20 cellular contexts compared by ENCODE assay signal in genomic region chr14:64818151-64818550, GRCh38.
DNase-seq lines count a peak whose midpoint lies in the region; ATAC-seq, FAIRE-seq and TF ChIP-seq lines count a peak whose summit lies in the region.
"Had no signal": no experiment of that assay in that cellular context is flagged by ENCODE, and none has a peak within 500 bp of the region (broad histone marks: within the 10 kb centered on the region; RNA-seq: fewer than 3 reads in every experiment).

No MANE protein-coding gene starts in this region.

- no peak for TF ChIP-seq POLR2A in A549 (IDR thresholded peaks at IDR 0.05; ENCODE audit: low read length)

- H2BK5ac ChIP-seq in H9 (ENCODE audit: insufficient read length, low read length): no peak overlapping the region

- no peak overlapping the region for H2BK15ac ChIP-seq in H9 (ENCODE audit: low read depth, low read length)

- TF ChIP-seq EP300 in A549 (IDR thresholded peaks at IDR 0.05): no peak

- H3K4me3 ChIP-seq in A549 (no peak overlapping the region), psoas muscle (no peak overlapping the region)
- H3K4me3 ChIP-seq: GM23248 had no signal

- H3K27me3 Mint-ChIP-seq in H9 (ENCODE audit: low read depth): peaks cover 14% of the 10 kb centered on the region
- no peaks in the 10 kb centered on the region for H3K27me3 Mint-ChIP-seq in chondrocyte (ENCODE audit: low read depth)

- peak overlapping the region; percentile 57 for H3K14ac ChIP-seq in H9 (ENCODE audit: insufficient read depth, low read length)

- no peak for FAIRE-seq in A549 (lab: Jason Lieb, UNC)
- FAIRE-seq: G401.6, GM12892, GM18507 had no signal

- no peaks in the 10 kb centered on the region for H3K36me3 Mint-ChIP-seq in H9 (ENCODE audit: insufficient read depth in 1 of 3, low read depth in 3 of 3)
- H3K36me3 Mint-ChIP-seq in chondrocyte (ENCODE audit: low read depth): no peaks in the 10 kb centered on the region
- H3K36me3 Mint-ChIP-seq in activated naive CD4-positive, alpha-beta T cell treated with anti-CD3 and anti-CD28 coated beads, Interleukin-2, amount 50 U/mL, for 72 hours: no peaks in the 10 kb centered on the region
- H3K36me3 Mint-ChIP-seq: CD4-positive, CD25-positive, alpha-beta regulatory T cell; CD8-positive, alpha-beta memory T cell had no signal

- H3K56ac ChIP-seq in H9 (ENCODE audit: insufficient read length, low read depth, low read length): no peak overlapping the region

- H3K4me3 Mint-ChIP-seq in H9 (no peak overlapping the region), chondrocyte (ENCODE audit: unreplicated experiment) (no peak overlapping the region)
- H3K4me3 Mint-ChIP-seq: CD4-positive, CD25-positive, alpha-beta regulatory T cell; CD8-positive, alpha-beta memory T cell had no signal

- H3K27ac ChIP-seq in A549 (peak overlapping the region in 1 of 2 experiments; percentile 56; a peak in 1 of 6 replicates), H9 (ENCODE audit: insufficient read length, low read depth, low read length) (no peak overlapping the region), psoas muscle (peak overlapping the region; percentile 14)
- H3K27ac ChIP-seq: 22Rv1, GM23248, KMS-11 had no signal

- H2BK20ac ChIP-seq in H9 (ENCODE audit: low read depth, low read length, poor library complexity, severe bottlenecking): no peak overlapping the region

- no peak overlapping the region for H2AFZ ChIP-seq in H9 (ENCODE audit: low read length)
- H2AFZ ChIP-seq: GM23248 had no signal

- no peak for TF ChIP-seq RAD21 in A549 (conservative IDR thresholded peaks at IDR 0.05 in 1 of 2, IDR thresholded peaks at IDR 0.05 in 1 of 2)

- H4K5ac ChIP-seq in H9 (ENCODE audit: insufficient read length, low read depth, low read length): no peak overlapping the region

- H3K4me1 Mint-ChIP-seq in H9: peaks cover 17 to 28% of the 10 kb centered on the region in 2 experiments
- H3K4me1 Mint-ChIP-seq in chondrocyte (ENCODE audit: low read depth): peaks cover 36% of the 10 kb centered on the region

- H4K20me1 ChIP-seq in H9 (ENCODE audit: control insufficient read depth, insufficient read depth, insufficient read length): no peaks in the 10 kb centered on the region

- no peak for TF ChIP-seq CTCF in A549 (IDR thresholded peaks at IDR 0.05)
- no peak for TF ChIP-seq CTCF in H9 (conservative IDR thresholded peaks at IDR 0.05)
- TF ChIP-seq CTCF in chondrocyte (IDR thresholded peaks at IDR 0.05): no peak
- TF ChIP-seq CTCF in psoas muscle (IDR thresholded peaks at IDR 0.05): no peak

- H4K91ac ChIP-seq in H9 (ENCODE audit: insufficient read length, low read depth, low read length): no peak overlapping the region

- H3K27ac Mint-ChIP-seq in H9: no peak overlapping the region
- H3K27ac Mint-ChIP-seq in chondrocyte (ENCODE audit: unreplicated experiment): peak overlapping the region; percentile 17
- no peak overlapping the region for H3K27ac Mint-ChIP-seq in activated naive CD4-positive, alpha-beta T cell treated with anti-CD3 and anti-CD28 coated beads, Interleukin-2, amount 50 U/mL, for 72 hours
- H3K27ac Mint-ChIP-seq: CD4-positive, CD25-positive, alpha-beta regulatory T cell had no signal

- H3K9me3 Mint-ChIP-seq in H9: no peaks in the 10 kb centered on the region
- H3K9me3 Mint-ChIP-seq in chondrocyte (ENCODE audit: low read depth): no peaks in the 10 kb centered on the region
- no peaks in the 10 kb centered on the region for H3K9me3 Mint-ChIP-seq in activated naive CD4-positive, alpha-beta T cell treated with anti-CD3 and anti-CD28 coated beads, Interleukin-2, amount 50 U/mL, for 72 hours
- H3K9me3 Mint-ChIP-seq: CD8-positive, alpha-beta memory T cell had no signal

- H3K4me1 ChIP-seq in A549 (peaks cover 14% of the 10 kb centered on the region), H9 (ENCODE audit: insufficient read depth, low read length) (peaks cover 5% of the 10 kb centered on the region; the same call in 1 of the 2 replicates), psoas muscle (peaks cover 17% of the 10 kb centered on the region)

- H3K9me3 ChIP-seq in A549 (no peaks in the 10 kb centered on the region), H9 (ENCODE audit: control insufficient read depth, low read depth, low read length) (no peaks in the 10 kb centered on the region), psoas muscle (no peaks in the 10 kb centered on the region)

- no peak overlapping the region for H3K4ac ChIP-seq in H9 (ENCODE audit: low read depth, low read length)

- H3K9ac ChIP-seq in H9 (ENCODE audit: extremely low read depth, insufficient read length, low read length): no peak overlapping the region
- H3K9ac ChIP-seq: GM23248, KMS-11 had no signal

- H3K4me2 ChIP-seq in A549 (0 out of 3 replicates have a peak overlapping the region, but pooled peaks have one; percentile 20), H9 (ENCODE audit: insufficient read depth, insufficient read length, low read length) (no peak overlapping the region)
- H3K4me2 ChIP-seq: KMS-11 had no signal

- H3K79me1 ChIP-seq in H9 (ENCODE audit: insufficient read depth, low read depth, low read length, poor library complexity, severe bottlenecking): no peaks in the 10 kb centered on the region

- H3K23me2 ChIP-seq in H9 (ENCODE audit: insufficient read length, low read depth, low read length, poor library complexity, severe bottlenecking): no peaks in the 10 kb centered on the region

- WGBS in A549 (ENCODE audit: missing lambda C conversion rate): 90% methylated on average over 9 of the region's 9 CpGs
- WGBS in H9 (ENCODE audit: extremely low coverage, insufficient read length, low lambda C conversion rate): no CpG with 5 or more reads among the region's 9 CpGs
- WGBS in psoas muscle, 3 donors: 81 to 84% (median 83%) methylated on average over 9 of the region's 9 CpGs

- H2AK5ac ChIP-seq in H9 (ENCODE audit: insufficient read length, low read length): no peak overlapping the region

- POLR2A ChIA-PET in A549 (lab: Yijun Ruan, JAX): no interaction called here

- CTCF ChIA-PET in A549 (lab: Yijun Ruan, JAX): interaction anchor here (1.4 to 15.2 kb wide), 3 partner anchors 10 to 71 kb away, joined by 5 to 250 read pairs (median 32); no protein-coding TSS in a partner anchor

- ATAC-seq in A549 (no peak), psoas muscle (no peak), HG02571 (IDR thresholded peaks at IDR 0.05; ENCODE audit: unreplicated experiment) (no peak)
- ATAC-seq in activated naive CD4-positive, alpha-beta T cell treated with anti-CD3 and anti-CD28 coated beads, Interleukin-2, amount 50 U/mL, for 72 hours: no peak

- no peak overlapping the region for H3K18ac ChIP-seq in H9 (ENCODE audit: insufficient read length, low read depth, low read length)

- no peak overlapping the region for H4K8ac ChIP-seq in H9 (replicated peaks; ENCODE audit: insufficient read length, low read depth, low read length)

- H3K79me2 ChIP-seq in H9 (ENCODE audit: insufficient read depth, low read length): no peaks in the 10 kb centered on the region

- H3K27me3 ChIP-seq in H9 (ENCODE audit: insufficient read depth, low read length): no peaks in the 10 kb centered on the region
- no peaks in the 10 kb centered on the region for H3K27me3 ChIP-seq in psoas muscle (ENCODE audit: insufficient read depth in 3 of 3, low read length in 2 of 3)

- intact Hi-C loops in psoas muscle (cut with DNase I): no loop called here

- H2BK120ac ChIP-seq in H9 (ENCODE audit: low read depth, low read length, poor library complexity, severe bottlenecking): no peak overlapping the region

- H2BK12ac ChIP-seq in H9 (ENCODE audit: insufficient read length, low read depth, low read length): no peak overlapping the region

- H3T11ph ChIP-seq in H9 (ENCODE audit: low read length): no peak overlapping the region

- peaks cover 0 to 73% of the 10 kb centered on the region in 2 donors for H3K36me3 ChIP-seq in psoas muscle (ENCODE audit: insufficient read depth in 1 of 2, low read depth in 1 of 2)

- DNase-seq in A549 (ENCODE audit: low read depth in 1 of 2, low spot score in 1 of 2): no peak
- no peak for DNase-seq in H9
- no peak for DNase-seq in chondrocyte (ENCODE audit: low spot score)
- DNase-seq in psoas muscle: no peak
- no peak for DNase-seq in NCI-H2107 (lab: John Stamatoyannopoulos, UW)
- DNase-seq in activated naive CD4-positive, alpha-beta T cell treated with anti-CD3 and anti-CD28 coated beads, Interleukin-2, amount 50 U/mL, for 72 hours (ENCODE audit: low spot score in 2 of 2): no peak
- DNase-seq: CD4-positive, CD25-positive, alpha-beta regulatory T cell; CD8-positive, alpha-beta memory T cell; COR-L47; DMS 273 treated with DMSO at 0.1 percent for 48 hours; DMS53; DND-41; HCEC 1CT had no signal

- H3K23ac ChIP-seq in H9 (ENCODE audit: insufficient read length, low read depth, low read length): no peak overlapping the region

TF ChIP-seq in A549, 52 proteins besides CTCF, POLR2A, EP300 and RAD21:
- TF ChIP-seq KDM1A (IDR thresholded peaks at IDR 0.05; ENCODE audit: low read depth): no peak
- TF ChIP-seq CHD2 (IDR thresholded peaks at IDR 0.05; ENCODE audit: low read length, partially characterized antibody): no peak
- no peak for TF ChIP-seq NR3C1 (IDR thresholded peaks at IDR 0.05)
